1 cellular context compared by ENCODE assay signal in the genomic region with DNA sequence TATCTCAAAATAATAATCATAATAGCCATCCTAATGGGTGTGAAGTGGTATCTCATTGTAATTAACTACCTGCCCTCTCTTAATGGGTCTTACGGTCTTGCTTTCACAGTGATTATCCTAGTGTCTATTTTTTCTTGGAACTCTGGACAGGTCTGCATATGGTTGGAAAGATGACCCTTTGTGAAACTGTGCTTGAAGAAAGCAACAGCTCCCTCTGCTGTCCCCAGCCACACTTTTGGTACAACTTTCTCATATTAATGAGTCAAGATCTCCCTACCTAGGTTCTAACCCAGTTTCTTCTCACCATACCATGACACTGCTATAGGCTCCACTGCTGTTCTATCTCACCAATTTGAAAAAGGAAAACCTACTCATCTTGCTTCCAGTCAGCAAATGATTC.
TF ChIP-seq lines count a peak whose summit lies in the region.

No MANE protein-coding gene starts in this region.

TF ChIP-seq in GM23338, 12 proteins besides CTCF, POLR2A, EP300 and RAD21 (continued from another document):
- TF ChIP-seq, protein P1, sequence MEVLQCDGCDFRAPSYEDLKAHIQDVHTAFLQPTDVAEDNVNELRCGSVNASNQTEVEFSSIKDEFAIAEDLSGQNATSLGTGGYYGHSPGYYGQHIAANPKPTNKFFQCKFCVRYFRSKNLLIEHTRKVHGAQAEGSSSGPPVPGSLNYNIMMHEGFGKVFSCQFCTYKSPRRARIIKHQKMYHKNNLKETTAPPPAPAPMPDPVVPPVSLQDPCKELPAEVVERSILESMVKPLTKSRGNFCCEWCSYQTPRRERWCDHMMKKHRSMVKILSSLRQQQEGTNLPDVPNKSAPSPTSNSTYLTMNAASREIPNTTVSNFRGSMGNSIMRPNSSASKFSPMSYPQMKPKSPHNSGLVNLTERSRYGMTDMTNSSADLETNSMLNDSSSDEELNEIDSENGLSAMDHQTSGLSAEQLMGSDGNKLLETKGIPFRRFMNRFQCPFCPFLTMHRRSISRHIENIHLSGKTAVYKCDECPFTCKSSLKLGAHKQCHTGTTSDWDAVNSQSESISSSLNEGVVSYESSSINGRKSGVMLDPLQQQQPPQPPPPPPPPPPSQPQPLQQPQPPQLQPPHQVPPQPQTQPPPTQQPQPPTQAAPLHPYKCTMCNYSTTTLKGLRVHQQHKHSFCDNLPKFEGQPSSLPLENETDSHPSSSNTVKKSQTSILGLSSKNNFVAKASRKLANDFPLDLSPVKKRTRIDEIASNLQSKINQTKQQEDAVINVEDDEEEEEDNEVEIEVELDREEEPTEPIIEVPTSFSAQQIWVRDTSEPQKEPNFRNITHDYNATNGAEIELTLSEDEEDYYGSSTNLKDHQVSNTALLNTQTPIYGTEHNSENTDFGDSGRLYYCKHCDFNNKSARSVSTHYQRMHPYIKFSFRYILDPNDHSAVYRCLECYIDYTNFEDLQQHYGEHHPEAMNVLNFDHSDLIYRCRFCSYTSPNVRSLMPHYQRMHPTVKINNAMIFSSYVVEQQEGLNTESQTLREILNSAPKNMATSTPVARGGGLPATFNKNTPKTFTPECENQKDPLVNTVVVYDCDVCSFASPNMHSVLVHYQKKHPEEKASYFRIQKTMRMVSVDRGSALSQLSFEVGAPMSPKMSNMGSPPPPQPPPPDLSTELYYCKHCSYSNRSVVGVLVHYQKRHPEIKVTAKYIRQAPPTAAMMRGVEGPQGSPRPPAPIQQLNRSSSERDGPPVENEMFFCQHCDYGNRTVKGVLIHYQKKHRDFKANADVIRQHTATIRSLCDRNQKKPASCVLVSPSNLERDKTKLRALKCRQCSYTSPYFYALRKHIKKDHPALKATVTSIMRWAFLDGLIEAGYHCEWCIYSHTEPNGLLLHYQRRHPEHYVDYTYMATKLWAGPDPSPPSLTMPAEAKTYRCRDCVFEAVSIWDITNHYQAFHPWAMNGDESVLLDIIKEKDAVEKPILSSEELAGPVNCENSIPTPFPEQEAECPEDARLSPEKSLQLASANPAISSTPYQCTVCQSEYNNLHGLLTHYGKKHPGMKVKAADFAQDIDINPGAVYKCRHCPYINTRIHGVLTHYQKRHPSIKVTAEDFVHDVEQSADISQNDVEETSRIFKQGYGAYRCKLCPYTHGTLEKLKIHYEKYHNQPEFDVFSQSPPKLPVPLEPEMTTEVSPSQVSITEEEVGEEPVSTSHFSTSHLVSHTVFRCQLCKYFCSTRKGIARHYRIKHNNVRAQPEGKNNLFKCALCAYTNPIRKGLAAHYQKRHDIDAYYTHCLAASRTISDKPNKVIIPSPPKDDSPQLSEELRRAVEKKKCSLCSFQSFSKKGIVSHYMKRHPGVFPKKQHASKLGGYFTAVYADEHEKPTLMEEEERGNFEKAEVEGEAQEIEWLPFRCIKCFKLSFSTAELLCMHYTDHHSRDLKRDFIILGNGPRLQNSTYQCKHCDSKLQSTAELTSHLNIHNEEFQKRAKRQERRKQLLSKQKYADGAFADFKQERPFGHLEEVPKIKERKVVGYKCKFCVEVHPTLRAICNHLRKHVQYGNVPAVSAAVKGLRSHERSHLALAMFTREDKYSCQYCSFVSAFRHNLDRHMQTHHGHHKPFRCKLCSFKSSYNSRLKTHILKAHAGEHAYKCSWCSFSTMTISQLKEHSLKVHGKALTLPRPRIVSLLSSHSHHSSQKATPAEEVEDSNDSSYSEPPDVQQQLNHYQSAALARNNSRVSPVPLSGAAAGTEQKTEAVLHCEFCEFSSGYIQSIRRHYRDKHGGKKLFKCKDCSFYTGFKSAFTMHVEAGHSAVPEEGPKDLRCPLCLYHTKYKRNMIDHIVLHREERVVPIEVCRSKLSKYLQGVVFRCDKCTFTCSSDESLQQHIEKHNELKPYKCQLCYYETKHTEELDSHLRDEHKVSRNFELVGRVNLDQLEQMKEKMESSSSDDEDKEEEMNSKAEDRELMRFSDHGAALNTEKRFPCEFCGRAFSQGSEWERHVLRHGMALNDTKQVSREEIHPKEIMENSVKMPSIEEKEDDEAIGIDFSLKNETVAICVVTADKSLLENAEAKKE (CRISPR knock-in tag; IDR thresholded peaks at IDR 0.05), result no peak
- TF ChIP-seq ZNF331 (CRISPR knock-in tag; IDR thresholded peaks at IDR 0.05; ENCODE audit: low read depth) (no peak), ZNF114 (CRISPR knock-in tag; IDR thresholded peaks at IDR 0.05) (no peak), NANOG (IDR thresholded peaks at IDR 0.05; ENCODE audit: borderline replicate concordance) (no peak), POLR2AphosphoS5 (IDR thresholded peaks at IDR 0.05; ENCODE audit: low read depth) (no peak), CREB1 (CRISPR knock-in tag; IDR thresholded peaks at IDR 0.05; ENCODE audit: low read depth) (no peak), STAT1 (IDR thresholded peaks at IDR 0.05; ENCODE audit: unreplicated experiment) (no peak), EZH2phosphoT487 (IDR thresholded peaks at IDR 0.05; ENCODE audit: unreplicated experiment) (no peak), JUNB (IDR thresholded peaks at IDR 0.05; ENCODE audit: unreplicated experiment) (no peak)
- TF ChIP-seq, protein P2, sequence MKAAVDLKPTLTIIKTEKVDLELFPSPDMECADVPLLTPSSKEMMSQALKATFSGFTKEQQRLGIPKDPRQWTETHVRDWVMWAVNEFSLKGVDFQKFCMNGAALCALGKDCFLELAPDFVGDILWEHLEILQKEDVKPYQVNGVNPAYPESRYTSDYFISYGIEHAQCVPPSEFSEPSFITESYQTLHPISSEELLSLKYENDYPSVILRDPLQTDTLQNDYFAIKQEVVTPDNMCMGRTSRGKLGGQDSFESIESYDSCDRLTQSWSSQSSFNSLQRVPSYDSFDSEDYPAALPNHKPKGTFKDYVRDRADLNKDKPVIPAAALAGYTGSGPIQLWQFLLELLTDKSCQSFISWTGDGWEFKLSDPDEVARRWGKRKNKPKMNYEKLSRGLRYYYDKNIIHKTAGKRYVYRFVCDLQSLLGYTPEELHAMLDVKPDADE (IDR thresholded peaks at IDR 0.05), result no peak
